8 cellular contexts compared by ENCODE assay signal in genomic region chr10:103350175-103350521, GRCh38. TPM values are rescaled to one million over a fixed set of nuclear protein-coding genes. Genes with fewer than 3 reads are reported as not detected.
DNase-seq lines count a peak whose midpoint lies in the region; ATAC-seq and TF ChIP-seq lines count a peak whose summit lies in the region.

No MANE protein-coding gene starts in this region.

- H3K4me1 ChIP-seq in Peyer's patch (peaks cover 0 to 7% (median 3%) of the 10 kb centered on the region in 4 donors), fibroblast of lung (ENCODE audit: control insufficient read depth, extremely low read depth, insufficient read depth, low read length) (no peaks in the 10 kb centered on the region), rectal smooth muscle tissue (ENCODE audit: control insufficient read depth, insufficient read depth, low read length) (peaks cover 3% of the 10 kb centered on the region)

- no peaks in the 10 kb centered on the region for H3K27me3 ChIP-seq in Peyer's patch
- no peaks in the 10 kb centered on the region for H3K27me3 ChIP-seq in fibroblast of lung (ENCODE audit: control insufficient read depth, insufficient read depth, low read length)
- H3K27me3 ChIP-seq in rectal smooth muscle tissue (ENCODE audit: control insufficient read depth, insufficient read depth, low read length) = no peaks in the 10 kb centered on the region

- peak overlapping the region; percentile 89 for H2AFZ ChIP-seq in fibroblast of lung (ENCODE audit: low read length)

- peak overlapping the region; percentile 96 for H3K4me3 ChIP-seq in GM12865 (ENCODE audit: low read depth, low read length)
- peak overlapping the region; percentile 74 to 84 (median 79) for H3K4me3 ChIP-seq in Peyer's patch
- H3K4me3 ChIP-seq in fibroblast of lung (replicated peaks in 1 of 4; ENCODE audit: control extremely low read depth in 1 of 4, insufficient read depth in 1 of 4, low read depth in 3 of 4, low read length in 4 of 4) = peak overlapping the region; percentile 67 to 78 (median 76)
- peak overlapping the region; percentile 84 for H3K4me3 ChIP-seq in rectal smooth muscle tissue (ENCODE audit: low read length)

- intact Hi-C loops in head of caudate nucleus (cut with DNase I) = no loop called here

- H4K20me1 ChIP-seq in fibroblast of lung (ENCODE audit: control insufficient read depth, extremely low read depth, insufficient read depth, low read length) = no peaks in the 10 kb centered on the region

- peak overlapping the region; percentile 69 for H3K9ac ChIP-seq in fibroblast of lung (ENCODE audit: insufficient read depth, low read length)
- peak overlapping the region; percentile 77 for H3K9ac ChIP-seq in rectal smooth muscle tissue (ENCODE audit: low read length)

- H3K9me3 ChIP-seq in Peyer's patch (no peaks in the 10 kb centered on the region), fibroblast of lung (ENCODE audit: control insufficient read depth, insufficient read depth, low read depth, low read length) (no peaks in the 10 kb centered on the region)

- ATAC-seq in GM21528 (IDR thresholded peaks at IDR 0.05; ENCODE audit: low FRiP score, unreplicated experiment) = no peak

- TF ChIP-seq CTCF in GM12865 (IDR thresholded peaks at IDR 0.05; ENCODE audit: insufficient read depth, low read depth, low read length, missing control alignments) (no peak), Peyer's patch (IDR thresholded peaks at IDR 0.05) (no peak), fibroblast of lung (conservative IDR thresholded peaks at IDR 0.05 in 1 of 2, IDR thresholded peaks at IDR 0.05 in 1 of 2; ENCODE audit: low read depth in 1 of 2, low read length in 2 of 2) (no peak)

- H3K27ac ChIP-seq in Peyer's patch = peak overlapping the region; percentile 68 to 82 (median 80)
- H3K27ac ChIP-seq in fibroblast of lung (ENCODE audit: insufficient read depth, low read length) = peak overlapping the region; percentile 74
- H3K27ac ChIP-seq in rectal smooth muscle tissue (ENCODE audit: low read depth, low read length) = peak overlapping the region; percentile 76

- DNase-seq in GM12865 (ENCODE audit: low read depth) (no peak), Peyer's patch (no peak), fibroblast of lung (ENCODE audit: low read depth in 2 of 2) (no peak), DMS53 (lab: John Stamatoyannopoulos, UW) (no peak), head of caudate nucleus (no peak), T1000 (lab: John Stamatoyannopoulos, UW) (no peak)

- H3K4me2 ChIP-seq in fibroblast of lung (ENCODE audit: extremely low read depth, insufficient read depth, low read length) = peak overlapping the region; percentile 58

- peaks cover 14% of the 10 kb centered on the region for H3K79me2 ChIP-seq in fibroblast of lung (ENCODE audit: control insufficient read depth, insufficient read depth, low read length)

- H3K36me3 ChIP-seq in Peyer's patch (peaks cover 0 to 33% (median 0%) of the 10 kb centered on the region in 3 donors), fibroblast of lung (ENCODE audit: control insufficient read depth, insufficient read depth, low read length) (no peaks in the 10 kb centered on the region), rectal smooth muscle tissue (ENCODE audit: control insufficient read depth, insufficient read depth, low read length) (no peaks in the 10 kb centered on the region)

- no peak for TF ChIP-seq POLR2A in Peyer's patch (IDR thresholded peaks at IDR 0.05)

RNA-seq across cellular contexts. Expression of gene PCGF6, which starts 0.8 kb away (rescaled TPM):
- total RNA-seq in Peyer's patch (10 to 100 TPM in 2 of 4 donors, 1 to 10 TPM in 2; 6.6 to 25.6 (median 10.1) TPM), fibroblast of lung (8.9 and 12.1 TPM in 2 replicates)
- 13.2 and 13.3 TPM in 2 replicates for polyA plus RNA-seq in fibroblast of lung
- polyA plus RNA-seq in fibroblast of lung (2012) = 9.8 and 10.2 TPM in 2 replicates
- polyA minus RNA-seq in fibroblast of lung (ENCODE audit: low replicate concordance) = not detected in 2 replicates

RNA-seq across cellular contexts. Expression of gene TAF5, which starts 17.6 kb away (rescaled TPM):
- total RNA-seq in Peyer's patch = 1 to 10 TPM; 3.6 to 7.0 (median 5.3) TPM
- 3.0 and 4.1 TPM in 2 replicates for total RNA-seq in fibroblast of lung
- polyA plus RNA-seq in fibroblast of lung = 3.4 and 3.9 TPM in 2 replicates
- polyA plus RNA-seq in fibroblast of lung (2012) = 2.2 and 3.3 TPM in 2 replicates
- 0.70 TPM in 1 of 2 replicates, not detected in the other for polyA minus RNA-seq in fibroblast of lung (ENCODE audit: low replicate concordance)

RNA-seq across cellular contexts. Expression of gene ATP5MK, which starts 46.1 kb away (rescaled TPM):
- total RNA-seq in Peyer's patch (100 to 1,000 TPM in 3 of 4 donors, 10 to 100 TPM in 1; 78.6 to 235 (median 167) TPM), fibroblast of lung (148 and 155 TPM in 2 replicates)
- 355 and 386 TPM in 2 replicates for polyA plus RNA-seq in fibroblast of lung
- 650 and 718 TPM in 2 replicates for polyA plus RNA-seq in fibroblast of lung (2012)
- 16.0 TPM in 1 of 2 replicates, not detected in the other for polyA minus RNA-seq in fibroblast of lung (ENCODE audit: low replicate concordance)

RNA-seq across cellular contexts. Expression of gene PDCD11, which starts 46.3 kb away (rescaled TPM):
- total RNA-seq in Peyer's patch (10 to 100 TPM; 11.6 to 42.1 (median 19.0) TPM), fibroblast of lung (28.8 and 34.0 TPM in 2 replicates)
- 10.0 and 15.1 TPM in 2 replicates for polyA plus RNA-seq in fibroblast of lung
- 14.3 and 22.2 TPM in 2 replicates for polyA plus RNA-seq in fibroblast of lung (2012)
- polyA minus RNA-seq in fibroblast of lung (ENCODE audit: low replicate concordance) = 35.6 and 66.2 TPM in 2 replicates
